Comparison of ENCODE assay signal across 10 cellular contexts in the genomic region with DNA sequence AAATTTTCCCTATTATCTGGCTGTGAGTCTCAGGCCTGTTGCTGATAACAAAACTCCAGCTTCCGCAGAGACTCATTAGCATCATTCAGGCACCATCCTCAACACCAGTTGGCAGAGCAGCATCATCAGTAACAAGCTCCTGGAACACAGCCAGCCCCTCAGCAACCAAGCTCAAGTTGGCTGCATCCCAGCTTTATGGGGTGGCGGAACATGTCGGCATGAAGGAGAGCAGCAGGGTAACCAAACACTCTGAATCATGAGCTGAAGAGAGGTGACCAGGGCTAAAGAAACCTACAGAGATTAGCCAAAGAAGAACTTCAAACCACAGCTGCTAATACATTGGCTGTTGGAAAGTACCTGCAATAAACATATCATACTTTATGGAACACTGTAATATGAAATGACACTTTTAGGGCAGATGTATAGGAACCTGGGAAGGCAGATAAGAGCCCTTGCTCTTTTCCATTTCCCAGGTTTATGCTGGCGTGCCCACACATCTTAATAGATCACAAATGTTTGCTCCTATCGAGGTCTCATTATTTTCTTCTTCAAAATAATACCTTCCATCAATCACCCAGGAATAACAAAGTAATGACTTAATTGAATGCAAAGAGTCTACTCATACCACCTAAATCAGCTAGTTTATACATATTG.
DNase-seq lines count a peak whose midpoint lies in the region; ATAC-seq and TF ChIP-seq lines count a peak whose summit lies in the region.
"Had no signal": no experiment of that assay in that cellular context is flagged by ENCODE, and none has a peak within 500 bp of the region (broad histone marks: within the 10 kb centered on the region; RNA-seq: fewer than 3 reads in every experiment).

No MANE protein-coding gene starts in this region.

- H3K4me3 ChIP-seq in HEK293 (ENCODE audit: low read depth, low read length), result no peak overlapping the region
- H3K4me3 ChIP-seq in choroid plexus epithelial cell (ENCODE audit: low read depth, low read length), result no peak overlapping the region

- no peaks in the 10 kb centered on the region for H3K36me3 ChIP-seq in HEK293 (ENCODE audit: control insufficient read depth in 2 of 2, insufficient read depth in 1 of 2, low read length in 2 of 2)

- no peaks in the 10 kb centered on the region for H3K9me3 ChIP-seq in HEK293 (ENCODE audit: control insufficient read depth, insufficient read depth, low read depth, low read length)

- ATAC-seq in GM21723 (IDR thresholded peaks at IDR 0.05; ENCODE audit: unreplicated experiment), result no peak
- ATAC-seq in HG02973 (IDR thresholded peaks at IDR 0.05; ENCODE audit: unreplicated experiment), result no peak
- ATAC-seq: HCT116 had no signal

- CTCF ChIA-PET in HEK293 (lab: Yijun Ruan, JAX), result interaction anchor here (0.6 to 1.0 kb wide), 2 partner anchors 25 to 304 kb away, joined by 3 to 6 read pairs; no protein-coding TSS in a partner anchor

- no peak for TF ChIP-seq CTCF in HEK293 (tag by site-specific recombination; IDR thresholded peaks at IDR 0.05)
- TF ChIP-seq CTCF in choroid plexus epithelial cell (conservative IDR thresholded peaks at IDR 0.05; ENCODE audit: low read depth, low read length), result no peak

- DNase-seq in NCI-H345 (lab: John Stamatoyannopoulos, UW) (peak; percentile 97), choroid plexus epithelial cell (ENCODE audit: low read depth) (peak; percentile 15), renal cortical epithelial cell (ENCODE audit: low read depth) (peak; percentile 83), GOT3 (lab: John Stamatoyannopoulos, UW) (no peak)
- no peak for DNase-seq in central memory CD4-positive, alpha-beta T cell
- DNase-seq: effector memory CD4-positive, alpha-beta T cell had no signal

- H3K4me1 ChIP-seq in HEK293 (ENCODE audit: control insufficient read depth, insufficient read depth, low read length), result no peaks in the 10 kb centered on the region

- POLR2A ChIA-PET in HEK293 (lab: Yijun Ruan, JAX), result no interaction called here

- H3K27ac ChIP-seq in HEK293 (ENCODE audit: extremely low read depth, low read depth, low read length), result no peak overlapping the region

TF ChIP-seq in HEK293, 187 proteins besides CTCF, POLR2A, EP300 and RAD21 (continues in another document):
- TF ChIP-seq, protein P1, sequence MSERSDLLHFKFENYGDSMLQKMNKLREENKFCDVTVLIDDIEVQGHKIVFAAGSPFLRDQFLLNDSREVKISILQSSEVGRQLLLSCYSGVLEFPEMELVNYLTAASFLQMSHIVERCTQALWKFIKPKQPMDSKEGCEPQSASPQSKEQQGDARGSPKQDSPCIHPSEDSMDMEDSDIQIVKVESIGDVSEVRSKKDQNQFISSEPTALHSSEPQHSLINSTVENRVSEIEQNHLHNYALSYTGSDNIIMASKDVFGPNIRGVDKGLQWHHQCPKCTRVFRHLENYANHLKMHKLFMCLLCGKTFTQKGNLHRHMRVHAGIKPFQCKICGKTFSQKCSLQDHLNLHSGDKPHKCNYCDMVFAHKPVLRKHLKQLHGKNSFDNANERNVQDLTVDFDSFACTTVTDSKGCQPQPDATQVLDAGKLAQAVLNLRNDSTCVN (tag by site-specific recombination; optimal IDR thresholded peaks at IDR 0.05), result no peak
- no peak for TF ChIP-seq PRDM6 (tag by site-specific recombination; IDR thresholded peaks at IDR 0.05)
- no peak for TF ChIP-seq ZFP69B (tag by site-specific recombination; IDR thresholded peaks at IDR 0.05)
- TF ChIP-seq ZNF121 (tag by site-specific recombination; IDR thresholded peaks at IDR 0.05), result no peak
- TF ChIP-seq ZNF202 (tag by site-specific recombination; IDR thresholded peaks at IDR 0.05; ENCODE audit: borderline replicate concordance), result no peak
- no peak for TF ChIP-seq ZNF843 (tag by site-specific recombination; IDR thresholded peaks at IDR 0.05)
- no peak for TF ChIP-seq ZNF132 (tag by site-specific recombination; IDR thresholded peaks at IDR 0.05; ENCODE audit: borderline replicate concordance)
- TF ChIP-seq ZNF791 (tag by site-specific recombination; IDR thresholded peaks at IDR 0.05), result no peak
- TF ChIP-seq, protein P2, sequence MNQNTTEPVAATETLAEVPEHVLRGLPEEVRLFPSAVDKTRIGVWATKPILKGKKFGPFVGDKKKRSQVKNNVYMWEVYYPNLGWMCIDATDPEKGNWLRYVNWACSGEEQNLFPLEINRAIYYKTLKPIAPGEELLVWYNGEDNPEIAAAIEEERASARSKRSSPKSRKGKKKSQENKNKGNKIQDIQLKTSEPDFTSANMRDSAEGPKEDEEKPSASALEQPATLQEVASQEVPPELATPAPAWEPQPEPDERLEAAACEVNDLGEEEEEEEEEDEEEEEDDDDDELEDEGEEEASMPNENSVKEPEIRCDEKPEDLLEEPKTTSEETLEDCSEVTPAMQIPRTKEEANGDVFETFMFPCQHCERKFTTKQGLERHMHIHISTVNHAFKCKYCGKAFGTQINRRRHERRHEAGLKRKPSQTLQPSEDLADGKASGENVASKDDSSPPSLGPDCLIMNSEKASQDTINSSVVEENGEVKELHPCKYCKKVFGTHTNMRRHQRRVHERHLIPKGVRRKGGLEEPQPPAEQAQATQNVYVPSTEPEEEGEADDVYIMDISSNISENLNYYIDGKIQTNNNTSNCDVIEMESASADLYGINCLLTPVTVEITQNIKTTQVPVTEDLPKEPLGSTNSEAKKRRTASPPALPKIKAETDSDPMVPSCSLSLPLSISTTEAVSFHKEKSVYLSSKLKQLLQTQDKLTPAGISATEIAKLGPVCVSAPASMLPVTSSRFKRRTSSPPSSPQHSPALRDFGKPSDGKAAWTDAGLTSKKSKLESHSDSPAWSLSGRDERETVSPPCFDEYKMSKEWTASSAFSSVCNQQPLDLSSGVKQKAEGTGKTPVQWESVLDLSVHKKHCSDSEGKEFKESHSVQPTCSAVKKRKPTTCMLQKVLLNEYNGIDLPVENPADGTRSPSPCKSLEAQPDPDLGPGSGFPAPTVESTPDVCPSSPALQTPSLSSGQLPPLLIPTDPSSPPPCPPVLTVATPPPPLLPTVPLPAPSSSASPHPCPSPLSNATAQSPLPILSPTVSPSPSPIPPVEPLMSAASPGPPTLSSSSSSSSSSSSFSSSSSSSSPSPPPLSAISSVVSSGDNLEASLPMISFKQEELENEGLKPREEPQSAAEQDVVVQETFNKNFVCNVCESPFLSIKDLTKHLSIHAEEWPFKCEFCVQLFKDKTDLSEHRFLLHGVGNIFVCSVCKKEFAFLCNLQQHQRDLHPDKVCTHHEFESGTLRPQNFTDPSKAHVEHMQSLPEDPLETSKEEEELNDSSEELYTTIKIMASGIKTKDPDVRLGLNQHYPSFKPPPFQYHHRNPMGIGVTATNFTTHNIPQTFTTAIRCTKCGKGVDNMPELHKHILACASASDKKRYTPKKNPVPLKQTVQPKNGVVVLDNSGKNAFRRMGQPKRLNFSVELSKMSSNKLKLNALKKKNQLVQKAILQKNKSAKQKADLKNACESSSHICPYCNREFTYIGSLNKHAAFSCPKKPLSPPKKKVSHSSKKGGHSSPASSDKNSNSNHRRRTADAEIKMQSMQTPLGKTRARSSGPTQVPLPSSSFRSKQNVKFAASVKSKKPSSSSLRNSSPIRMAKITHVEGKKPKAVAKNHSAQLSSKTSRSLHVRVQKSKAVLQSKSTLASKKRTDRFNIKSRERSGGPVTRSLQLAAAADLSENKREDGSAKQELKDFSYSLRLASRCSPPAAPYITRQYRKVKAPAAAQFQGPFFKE (tag by site-specific recombination; IDR thresholded peaks at IDR 0.05; ENCODE audit: borderline replicate concordance), result no peak
- no peak for TF ChIP-seq ZFP41 (tag by site-specific recombination; IDR thresholded peaks at IDR 0.05; ENCODE audit: borderline replicate concordance)
- TF ChIP-seq ZNF350 (tag by site-specific recombination; IDR thresholded peaks at IDR 0.05), result no peak
- TF ChIP-seq ZFHX2 (tag by site-specific recombination; conservative IDR thresholded peaks at IDR 0.05), result no peak
- peak; percentile 78; the same call in 1 of the 2 replicates for TF ChIP-seq ZNF660 (tag by site-specific recombination; IDR thresholded peaks at IDR 0.05)
- TF ChIP-seq SP2 (tag by site-specific recombination; IDR thresholded peaks at IDR 0.05), result no peak
- TF ChIP-seq, protein P3, sequence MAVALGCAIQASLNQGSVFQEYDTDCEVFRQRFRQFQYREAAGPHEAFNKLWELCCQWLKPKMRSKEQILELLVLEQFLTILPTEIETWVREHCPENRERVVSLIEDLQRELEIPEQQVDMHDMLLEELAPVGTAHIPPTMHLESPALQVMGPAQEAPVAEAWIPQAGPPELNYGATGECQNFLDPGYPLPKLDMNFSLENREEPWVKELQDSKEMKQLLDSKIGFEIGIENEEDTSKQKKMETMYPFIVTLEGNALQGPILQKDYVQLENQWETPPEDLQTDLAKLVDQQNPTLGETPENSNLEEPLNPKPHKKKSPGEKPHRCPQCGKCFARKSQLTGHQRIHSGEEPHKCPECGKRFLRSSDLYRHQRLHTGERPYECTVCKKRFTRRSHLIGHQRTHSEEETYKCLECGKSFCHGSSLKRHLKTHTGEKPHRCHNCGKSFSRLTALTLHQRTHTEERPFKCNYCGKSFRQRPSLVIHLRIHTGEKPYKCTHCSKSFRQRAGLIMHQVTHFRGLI (tag by site-specific recombination; IDR thresholded peaks at IDR 0.05), result no peak
- no peak for TF ChIP-seq ZNF416 (tag by site-specific recombination; IDR thresholded peaks at IDR 0.05)
- TF ChIP-seq, protein P4, sequence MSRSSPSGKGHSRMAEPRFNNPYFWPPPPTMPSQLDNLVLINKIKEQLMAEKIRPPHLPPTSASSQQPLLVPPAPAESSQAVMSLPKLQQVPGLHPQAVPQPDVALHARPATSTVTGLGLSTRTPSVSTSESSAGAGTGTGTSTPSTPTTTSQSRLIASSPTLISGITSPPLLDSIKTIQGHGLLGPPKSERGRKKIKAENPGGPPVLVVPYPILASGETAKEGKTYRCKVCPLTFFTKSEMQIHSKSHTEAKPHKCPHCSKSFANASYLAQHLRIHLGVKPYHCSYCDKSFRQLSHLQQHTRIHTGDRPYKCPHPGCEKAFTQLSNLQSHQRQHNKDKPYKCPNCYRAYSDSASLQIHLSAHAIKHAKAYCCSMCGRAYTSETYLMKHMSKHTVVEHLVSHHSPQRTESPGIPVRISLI (tag by site-specific recombination; IDR thresholded peaks at IDR 0.05), result no peak

Comparison
In these comparisons a context has a peak if more than half of its experiments do, and no peak if none do; other contexts are left out.
1. DNase-seq: peak in NCI-H345 (single experiment), choroid plexus epithelial cell (single experiment) and renal cortical epithelial cell (single experiment); none in central memory CD4-positive, alpha-beta T cell (single experiment) and GOT3 (single experiment).